ENCODE assay signal across 11 cellular contexts in the genomic region with DNA sequence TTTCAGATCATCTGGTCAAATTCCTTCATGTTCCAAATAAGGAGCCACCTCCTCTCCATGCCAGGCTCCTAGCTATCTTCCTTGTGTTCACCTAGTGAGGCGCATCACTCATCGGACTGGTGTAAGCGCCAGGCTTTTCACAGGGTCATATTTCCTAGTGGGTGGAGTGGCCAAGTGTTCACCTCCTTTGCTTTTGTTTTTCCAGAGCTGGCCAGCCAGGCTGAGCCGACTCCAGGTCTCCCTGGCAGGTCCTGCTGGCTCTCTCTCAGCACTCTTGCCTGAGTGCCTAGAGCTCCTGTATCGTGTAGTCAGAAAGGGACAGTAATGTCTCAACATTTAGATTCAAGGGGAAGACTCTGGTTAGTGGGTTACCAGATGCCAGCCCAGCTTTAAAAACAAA. TPM values are rescaled to one million over a fixed set of nuclear protein-coding genes. Genes with fewer than 3 reads are reported as not detected.
DNase-seq lines count a peak whose midpoint lies in the region; ATAC-seq, FAIRE-seq and TF ChIP-seq lines count a peak whose summit lies in the region.
"Had no signal": no experiment of that assay in that cellular context is flagged by ENCODE, and none has a peak within 500 bp of the region (broad histone marks: within the 10 kb centered on the region; RNA-seq: fewer than 3 reads in every experiment).

No MANE protein-coding gene starts in this region.

- H3K4me1 ChIP-seq in right lobe of liver (no peaks in the 10 kb centered on the region), HepG2 (ENCODE audit: insufficient read depth, low read length) (no peaks in the 10 kb centered on the region), fibroblast of lung (ENCODE audit: control insufficient read depth, extremely low read depth, insufficient read depth, low read length) (peaks cover 4% of the 10 kb centered on the region), mucosa of stomach (ENCODE audit: control insufficient read depth, insufficient read depth, low read length) (peaks cover 9% of the 10 kb centered on the region), aorta (ENCODE audit: control insufficient read depth in 1 of 2, insufficient read depth in 2 of 2, low read length in 2 of 2) (peaks cover 0 to 1% of the 10 kb centered on the region in 2 donors)
- H3K4me1 ChIP-seq: body of pancreas had no signal

- no peak overlapping the region for H3K9ac ChIP-seq in HepG2 (ENCODE audit: insufficient read depth, low read depth, low read length)
- no peak overlapping the region for H3K9ac ChIP-seq in fibroblast of lung (ENCODE audit: insufficient read depth, low read length)
- peak overlapping the region; percentile 11 for H3K9ac ChIP-seq in mucosa of stomach (ENCODE audit: low read length)

- H3K9me3 ChIP-seq in right lobe of liver (no peaks in the 10 kb centered on the region), HepG2 (ENCODE audit: low read length) (no peaks in the 10 kb centered on the region), fibroblast of lung (ENCODE audit: control insufficient read depth, insufficient read depth, low read depth, low read length) (no peaks in the 10 kb centered on the region), mucosa of stomach (ENCODE audit: control insufficient read depth, low read length) (no peaks in the 10 kb centered on the region), aorta (ENCODE audit: control insufficient read depth, low read length) (no peaks in the 10 kb centered on the region)
- H3K9me3 ChIP-seq: body of pancreas had no signal

- H3K79me2 ChIP-seq in HepG2 (ENCODE audit: insufficient read depth, low read length), result no peaks in the 10 kb centered on the region
- H3K79me2 ChIP-seq in fibroblast of lung (ENCODE audit: control insufficient read depth, insufficient read depth, low read length), result peaks cover 62% of the 10 kb centered on the region

- TF ChIP-seq CTCF in right lobe of liver (IDR thresholded peaks at IDR 0.05) (no peak), HepG2 (CRISPR knock-in tag; IDR thresholded peaks at IDR 0.05) (no peak), fibroblast of lung (conservative IDR thresholded peaks at IDR 0.05 in 1 of 2, IDR thresholded peaks at IDR 0.05 in 1 of 2; ENCODE audit: low read depth in 1 of 2, low read length in 2 of 2) (no peak)

- peaks cover 0 to 18% (median 4%) of the 10 kb centered on the region in 4 donors for H3K36me3 ChIP-seq in right lobe of liver
- peaks cover 29 to 82% of the 10 kb centered on the region in 2 experiments for H3K36me3 ChIP-seq in HepG2 (replicated peaks in 1 of 2; ENCODE audit: control insufficient read depth in 1 of 2, insufficient read depth in 2 of 2, low read length in 2 of 2)
- peaks cover 32% of the 10 kb centered on the region for H3K36me3 ChIP-seq in fibroblast of lung (ENCODE audit: control insufficient read depth, insufficient read depth, low read length)
- no peaks in the 10 kb centered on the region for H3K36me3 ChIP-seq in mucosa of stomach (ENCODE audit: control insufficient read depth, insufficient read depth, low read length)
- H3K36me3 ChIP-seq in aorta (ENCODE audit: control insufficient read depth in 1 of 2, insufficient read depth in 2 of 2, low read length in 1 of 2), result peaks cover 5 to 14% of the 10 kb centered on the region in 2 donors

- H3K27me3 ChIP-seq in right lobe of liver (no peaks in the 10 kb centered on the region), HepG2 (ENCODE audit: control insufficient read depth in 1 of 2, insufficient read depth in 2 of 2, low read length in 2 of 2) (no peaks in the 10 kb centered on the region), fibroblast of lung (ENCODE audit: control insufficient read depth, insufficient read depth, low read length) (no peaks in the 10 kb centered on the region), mucosa of stomach (ENCODE audit: control insufficient read depth, insufficient read depth, low read length) (no peaks in the 10 kb centered on the region), aorta (ENCODE audit: control insufficient read depth in 1 of 2, insufficient read depth in 2 of 2, low read length in 1 of 2) (no peaks in the 10 kb centered on the region)
- H3K27me3 ChIP-seq: body of pancreas had no signal

- H4K20me1 ChIP-seq in HepG2 (ENCODE audit: insufficient read depth, low read length) (no peaks in the 10 kb centered on the region), fibroblast of lung (ENCODE audit: control insufficient read depth, extremely low read depth, insufficient read depth, low read length) (peaks cover 2% of the 10 kb centered on the region)

- no TSS peak for BruUV-seq in HepG2 (replicated peaks; lab: Mats Ljungman, UMichigan)

- H3K27ac ChIP-seq in right lobe of liver (no peak overlapping the region), HepG2 (ENCODE audit: extremely low read length, insufficient read depth, low read length) (no peak overlapping the region), fibroblast of lung (ENCODE audit: insufficient read depth, low read length) (no peak overlapping the region), aorta (ENCODE audit: low read depth in 1 of 2, low read length in 2 of 2) (no peak overlapping the region)

- H3K4me2 ChIP-seq in HepG2 (ENCODE audit: low read depth, low read length), result no peak overlapping the region
- H3K4me2 ChIP-seq in fibroblast of lung (ENCODE audit: extremely low read depth, insufficient read depth, low read length), result peak overlapping the region; percentile 15

- no peak for FAIRE-seq in HepG2 (lab: Jason Lieb, UNC)

- DNase-seq in right lobe of liver (no peak), HepG2 (ENCODE audit: low spot score) (no peak), fibroblast of lung (ENCODE audit: low read depth in 2 of 2) (peak in 1 of 2 donors; percentile 59), aorta (no peak), NCI-H226 (no peak), OCI-M2 (lab: John Stamatoyannopoulos, UW; ENCODE audit: unreplicated experiment) (no peak)
- DNase-seq: mammary epithelial cell; stimulated activated naive CD8-positive, alpha-beta T cell treated with anti-CD3 and anti-CD28 coated beads, Interleukin-15, Interleukin-2, amounts not matched to agents 100 U/mL and 50 U/mL, for 24 hours had no signal

- CTCF ChIA-PET in HepG2 (lab: Yijun Ruan, JAX; ENCODE audit: low intra/inter-chr PET ratio, low total read pairs), result no interaction called here

- in situ Hi-C loops in HepG2 (cut with HindIII; ENCODE audit: extremely low pct_ligation_motif_present, low pct_unique_long_range_greater_than_20kb), result no loop called here

- peak in 3 of 4 donors; percentile 26 to 30 (median 30) for ATAC-seq in right lobe of liver
- no peak for ATAC-seq in HepG2
- ATAC-seq in aorta (ENCODE audit: low FRiP score), result peak; percentile 65
- ATAC-seq in HG03108 (IDR thresholded peaks at IDR 0.05; ENCODE audit: unreplicated experiment), result no peak
- ATAC-seq: body of pancreas; stimulated activated naive CD8-positive, alpha-beta T cell treated with anti-CD3 and anti-CD28 coated beads, Interleukin-15, Interleukin-2, amounts not matched to agents 100 U/mL and 50 U/mL, for 24 hours had no signal

- H3K4me3 ChIP-seq in right lobe of liver (no peak overlapping the region), HepG2 (replicated peaks in 1 of 3; ENCODE audit: insufficient read depth in 1 of 3, low read depth in 2 of 3, low read length in 3 of 3) (no peak overlapping the region), fibroblast of lung (replicated peaks in 1 of 4; ENCODE audit: control extremely low read depth in 1 of 4, insufficient read depth in 1 of 4, low read depth in 3 of 4, low read length in 4 of 4) (no peak overlapping the region), mucosa of stomach (ENCODE audit: low read length) (no peak overlapping the region), aorta (ENCODE audit: low read length in 2 of 2) (no peak overlapping the region)
- H3K4me3 ChIP-seq: body of pancreas had no signal

- 76% methylated on average over 5 of the region's 5 CpGs for WGBS in right lobe of liver (ENCODE audit: insufficient coverage, low coverage, low lambda C conversion rate, missing lambda C conversion rate)
- 94% methylated on average over 4 of the region's 5 CpGs for WGBS in HepG2 (ENCODE audit: low lambda C conversion rate)
- WGBS in aorta, 2 donors, result 8 to 10% methylated on average over 5 of the region's 5 CpGs

- H2AFZ ChIP-seq in HepG2 (ENCODE audit: low read length) (no peak overlapping the region), fibroblast of lung (ENCODE audit: low read length) (no peak overlapping the region)

- intact Hi-C loops in right lobe of liver (cut with DNase I), result no loop called here
- intact Hi-C loops in HepG2 (cut with micrococcal nuclease; ENCODE audit: unreplicated experiment), result no loop called here
- intact Hi-C loops in aorta (cut with DNase I), result no loop called here

- POLR2A ChIA-PET in HepG2 (lab: Yijun Ruan, JAX), result no interaction called here

- no peak for TF ChIP-seq EP300 in HepG2 (IDR thresholded peaks at IDR 0.05; ENCODE audit: low read depth in 2 of 2, low read length in 2 of 2)
- TF ChIP-seq EP300 in HepG2 (CRISPR knock-in tag; IDR thresholded peaks at IDR 0.05; ENCODE audit: borderline replicate concordance), result no peak

- TF ChIP-seq POLR2A in right lobe of liver (IDR thresholded peaks at IDR 0.05) (no peak), HepG2 (IDR thresholded peaks at IDR 0.05; ENCODE audit: insufficient read depth in 1 of 2, low read depth in 2 of 2, low read length in 2 of 2) (no peak)

- TF ChIP-seq RAD21 in HepG2 (CRISPR knock-in tag; IDR thresholded peaks at IDR 0.05), result no peak

RNA-seq across cellular contexts. Expression of a gene that starts 31.0 kb away (rescaled TPM):
- total RNA-seq in right lobe of liver, result 10 to 100 TPM in 3 of 6 experiments, 1 to 10 TPM in 3; 3.5 to 14.9 (median 10.8) TPM
- total RNA-seq in HepG2 (2016; rRNA removed; fragmentation: Illumina TruSeq; extraction: Trizol), result 9.7 and 10.7 TPM in 2 replicates
- total RNA-seq in HepG2 (2016; cell fraction: cytosol; rRNA removed; fragmentation: Illumina TruSeq; extraction: Trizol; ENCODE audit: low read depth), result 1.1 TPM in 2 replicates
- total RNA-seq in HepG2 (2016; cell fraction: insoluble cytoplasmic fraction; rRNA removed; fragmentation: Illumina TruSeq; extraction: Trizol), result 6.8 and 9.0 TPM in 2 replicates
- total RNA-seq in HepG2 (2016; cell fraction: membrane; rRNA removed; fragmentation: Illumina TruSeq; extraction: Trizol), result 3.2 and 3.3 TPM in 2 replicates
- 17.3 and 19.4 TPM in 2 replicates for total RNA-seq in HepG2 (2016; cell fraction: nucleus; rRNA removed; fragmentation: Illumina TruSeq; extraction: Trizol)
- 11.6 and 18.2 TPM in 2 replicates for polyA plus RNA-seq in HepG2 (2011; rRNA removed)
- 8.6 and 8.8 TPM in 2 replicates for polyA plus RNA-seq in HepG2 (2011; cell fraction: cytosol; rRNA removed)
- polyA plus RNA-seq in HepG2 (2011; cell fraction: nucleus; rRNA removed), result 17.9 and 23.5 TPM in 2 replicates
- polyA plus RNA-seq in HepG2 (2012), result 12.1 and 14.0 TPM in 2 replicates
- 0.46 and 0.52 TPM in 2 replicates for polyA plus RNA-seq in HepG2 (2016; cell fraction: cytosol; fragmentation: Illumina TruSeq; extraction: Trizol; ENCODE audit: low read depth)
- 5.4 and 5.8 TPM in 2 replicates for polyA plus RNA-seq in HepG2 (2016; cell fraction: insoluble cytoplasmic fraction; fragmentation: Illumina TruSeq; extraction: Trizol; ENCODE audit: low read depth)
- 0.69 and 0.92 TPM in 2 replicates for polyA plus RNA-seq in HepG2 (2016; cell fraction: membrane; fragmentation: Illumina TruSeq; extraction: Trizol; ENCODE audit: low read depth)
- polyA plus RNA-seq in HepG2 (2016; cell fraction: nucleus; fragmentation: Illumina TruSeq; extraction: Trizol; ENCODE audit: insufficient read depth, low read depth), result 14.9 and 16.7 TPM in 2 replicates
- 51.4 and 72.4 TPM in 2 replicates for polyA minus RNA-seq in HepG2 (2011; rRNA and poly(A)+ RNA removed; ENCODE audit: low replicate concordance)
- 23.5 and 27.8 TPM in 2 replicates for polyA minus RNA-seq in HepG2 (2011; cell fraction: cytosol; rRNA and poly(A)+ RNA removed)
- 17.8 and 25.8 TPM in 2 replicates for polyA minus RNA-seq in HepG2 (2011; cell fraction: nucleus; rRNA and poly(A)+ RNA removed)
- 69.9 and 137 TPM in 2 replicates for total RNA-seq in fibroblast of lung
- polyA plus RNA-seq in fibroblast of lung, result 167 and 305 TPM in 2 replicates
- 103 and 232 TPM in 2 replicates for polyA plus RNA-seq in fibroblast of lung (2012)
- polyA minus RNA-seq in fibroblast of lung (ENCODE audit: low replicate concordance), result 597 and 854 TPM in 2 replicates
- total RNA-seq in aorta, result 100 to 1,000 TPM in 1 of 2 donors, 10 to 100 TPM in 1; 99.3 to 204 TPM
- polyA plus RNA-seq in aorta, result 10 to 100 TPM in 1 of 2 donors, 1 to 10 TPM in 1; 4.9 to 12.0 TPM

Comparison
In these comparisons a context has a peak if more than half of its experiments do, and no peak if none do; other contexts are left out.
1. ATAC-seq: peak in right lobe of liver (3 of 4) and aorta (single experiment); none in HepG2 (single experiment) and HG03108 (single experiment).